Comparison of ENCODE assay signal across 17 cellular contexts in genomic region chr2:85283641-85284040, GRCh38. TPM values are rescaled to one million over a fixed set of nuclear protein-coding genes. Genes with fewer than 3 reads are reported as not detected.
DNase-seq lines count a peak whose midpoint lies in the region; ATAC-seq and TF ChIP-seq lines count a peak whose summit lies in the region.
"Had no signal": no experiment of that assay in that cellular context is flagged by ENCODE, and none has a peak within 500 bp of the region (broad histone marks: within the 10 kb centered on the region; RNA-seq: fewer than 3 reads in every experiment).

No MANE protein-coding gene starts in this region.

- H3K36me3 Mint-ChIP-seq in activated T-helper 17 cell treated with anti-CD3 and anti-CD28 coated beads, Interleukin-2, amount 50 U/mL, for 72 hours (ENCODE audit: low read depth), result no peaks in the 10 kb centered on the region
- H3K36me3 Mint-ChIP-seq in activated naive CD4-positive, alpha-beta T cell treated with anti-CD3 and anti-CD28 coated beads, Interleukin-2, amount 50 U/mL, for 72 hours, result no peaks in the 10 kb centered on the region

- no peak for ATAC-seq in right cardiac atrium
- ATAC-seq in activated T-helper 17 cell treated with anti-CD3 and anti-CD28 coated beads, Interleukin-2, amount 50 U/mL, for 72 hours (replicated peaks), result no peak
- ATAC-seq in activated naive CD4-positive, alpha-beta T cell treated with anti-CD3 and anti-CD28 coated beads, Interleukin-2, amount 50 U/mL, for 72 hours, result no peak
- ATAC-seq: A549, HCT116 had no signal

- H3K27me3 Mint-ChIP-seq in activated T-helper 17 cell treated with anti-CD3 and anti-CD28 coated beads, Interleukin-2, amount 50 U/mL, for 72 hours, result no peaks in the 10 kb centered on the region
- H3K27me3 Mint-ChIP-seq: CD4-positive, alpha-beta T cell had no signal

- intact Hi-C loops in cardiac septum (cut with DNase I), result loop anchor here (2.0 to 10.0 kb wide), 2 partner anchors 151 to 359 kb away; partner anchors contain the start of gene TCF7L1
- intact Hi-C loops in right cardiac atrium (cut with DNase I), result no loop called here
- intact Hi-C loops in colonic mucosa (cut with DNase I), result no loop called here

- peak overlapping the region; percentile 29 for H3K27ac Mint-ChIP-seq in activated T-helper 17 cell treated with anti-CD3 and anti-CD28 coated beads, Interleukin-2, amount 50 U/mL, for 72 hours
- H3K27ac Mint-ChIP-seq in activated naive CD4-positive, alpha-beta T cell treated with anti-CD3 and anti-CD28 coated beads, Interleukin-2, amount 50 U/mL, for 72 hours, result peak overlapping the region in 1 of 2 donors; percentile 69
- H3K27ac Mint-ChIP-seq: CD4-positive, alpha-beta T cell; HFFc6 had no signal

- no peaks in the 10 kb centered on the region for H3K27me3 ChIP-seq in right cardiac atrium (ENCODE audit: control insufficient read depth, insufficient read depth)
- no peaks in the 10 kb centered on the region for H3K27me3 ChIP-seq in colonic mucosa

- H3K4me3 ChIP-seq in right cardiac atrium (ENCODE audit: low read length) (no peak overlapping the region), colonic mucosa (no peak overlapping the region)
- H3K4me3 ChIP-seq: A549, GM23248 had no signal

- DNase-seq in cardiac septum (ENCODE audit: low spot score) (peak; percentile 58), right cardiac atrium (no peak), mesenteric fat pad (ENCODE audit: low spot score) (peak; percentile 55), colonic mucosa (no peak)
- no peak for DNase-seq in stimulated activated CD4-positive, alpha-beta T cell treated with anti-CD3 and anti-CD28 coated beads, Interleukin-1b, Interleukin-23, amount 100 ng/mL, for 48 hours
- no peak for DNase-seq in activated naive CD4-positive, alpha-beta T cell treated with anti-CD3 and anti-CD28 coated beads, Interleukin-2, amount 50 U/mL, for 72 hours (ENCODE audit: low spot score in 2 of 2)
- DNase-seq: AML-193; Caco-2; CD4-positive, alpha-beta T cell; GM23248; HFFc6 had no signal

- H3K27ac ChIP-seq in right cardiac atrium (ENCODE audit: low read length), result no peak overlapping the region
- no peak overlapping the region for H3K27ac ChIP-seq in colonic mucosa
- H3K27ac ChIP-seq: 22Rv1, A549, C4-2B, GM23248, HL-60 had no signal

- H3K4me1 Mint-ChIP-seq in activated T-helper 17 cell treated with anti-CD3 and anti-CD28 coated beads, Interleukin-2, amount 50 U/mL, for 72 hours, result peaks cover 4% of the 10 kb centered on the region

- no peaks in the 10 kb centered on the region for H3K9me3 ChIP-seq in right cardiac atrium (ENCODE audit: control insufficient read depth, low read length)
- no peaks in the 10 kb centered on the region for H3K9me3 ChIP-seq in colonic mucosa
- H3K9me3 ChIP-seq: A549, Caco-2 had no signal

- no peak overlapping the region for H3K9ac ChIP-seq in colonic mucosa (ENCODE audit: low read depth in 2 of 2, low read length in 2 of 2)
- H3K9ac ChIP-seq: GM23248 had no signal

- TF ChIP-seq CTCF in colonic mucosa (IDR thresholded peaks at IDR 0.05), result no peak

- WGBS in right cardiac atrium, result 93% methylated on average over 8 of the region's 8 CpGs

- no peak overlapping the region for H3K4me3 Mint-ChIP-seq in activated T-helper 17 cell treated with anti-CD3 and anti-CD28 coated beads, Interleukin-2, amount 50 U/mL, for 72 hours
- H3K4me3 Mint-ChIP-seq: CD4-positive, alpha-beta T cell; HFFc6 had no signal

- no peaks in the 10 kb centered on the region for H3K9me3 Mint-ChIP-seq in activated T-helper 17 cell treated with anti-CD3 and anti-CD28 coated beads, Interleukin-2, amount 50 U/mL, for 72 hours
- no peaks in the 10 kb centered on the region for H3K9me3 Mint-ChIP-seq in activated naive CD4-positive, alpha-beta T cell treated with anti-CD3 and anti-CD28 coated beads, Interleukin-2, amount 50 U/mL, for 72 hours
- H3K9me3 Mint-ChIP-seq: CD4-positive, alpha-beta T cell; HFFc6 had no signal

- no peaks in the 10 kb centered on the region for H3K36me3 ChIP-seq in colonic mucosa

- H3K4me1 ChIP-seq in right cardiac atrium (ENCODE audit: control insufficient read depth, insufficient read depth, low read length) (peaks cover 2% of the 10 kb centered on the region), colonic mucosa (no peaks in the 10 kb centered on the region)

RNA-seq across cellular contexts. Expression of gene TGOLN2, which starts 44.1 kb away (rescaled TPM):
- total RNA-seq in cardiac septum (75.1 TPM), right cardiac atrium (10 to 100 TPM; 75.4 to 82.6 (median 79.4) TPM), mesenteric fat pad (128 TPM), colonic mucosa (100 to 1,000 TPM; 140 to 162 TPM)
- 29.9 TPM for polyA plus RNA-seq in right cardiac atrium
- total RNA-seq in activated T-helper 17 cell treated with anti-CD3 and anti-CD28 coated beads, Interleukin-2, amount 50 U/mL, for 72 hours, result 100 to 1,000 TPM; 109 to 139 TPM
- total RNA-seq in activated naive CD4-positive, alpha-beta T cell treated with anti-CD3 and anti-CD28 coated beads, Interleukin-2, amount 50 U/mL, for 72 hours, result 100 to 1,000 TPM in 1 of 2 donors, 10 to 100 TPM in 1; 92.2 to 112 TPM

Comparison
In these comparisons a context has a peak if more than half of its experiments do, and no peak if none do; other contexts are left out.
1. DNase-seq: peak in cardiac septum (single experiment) and mesenteric fat pad (single experiment); none in right cardiac atrium (0 of 3), stimulated activated CD4-positive, alpha-beta T cell treated with anti-CD3 and anti-CD28 coated beads, Interleukin-1b, Interleukin-23, amount 100 ng/mL, for 48 hours (single experiment), activated naive CD4-positive, alpha-beta T cell treated with anti-CD3 and anti-CD28 coated beads, Interleukin-2, amount 50 U/mL, for 72 hours (0 of 2) and colonic mucosa (single experiment).